ENCODE assay signal across 8 cellular contexts in genomic region chr1:18749569-18749968, GRCh38.
"Had no signal": no experiment of that assay in that cellular context is flagged by ENCODE, and none has a peak within 500 bp of the region (broad histone marks: within the 10 kb centered on the region; RNA-seq: fewer than 3 reads in every experiment).

No MANE protein-coding gene starts in this region.

- H3K27ac ChIP-seq: HL-60 had no signal

- H2AFZ ChIP-seq: GM23338 had no signal

- H3K4me3 ChIP-seq: GM23338, K562 had no signal

- ATAC-seq: GM23338, HepG2, K562 had no signal

- H3K4me2 ChIP-seq: GM23338 had no signal

- DNase-seq: H9, HCEC 1CT, HFFc6, KG1 had no signal
